1 cellular context compared by ENCODE assay signal in genomic region chr14:74493343-74494261, GRCh38.
A peak's percentile ranks its signal among the peaks of the same experiment; 100 is the strongest.
TF ChIP-seq lines count a peak whose summit lies in the region.

Gene ISCA2 (plus strand): TSS chr14:74493765. CDS start chr14:74493775, 10 bp downstream.

TF ChIP-seq in WTC11, 78 proteins besides CTCF, POLR2A, EP300 and RAD21 (continued from another document):
- TF ChIP-seq ZNF532 (CRISPR knock-in tag; IDR thresholded peaks at IDR 0.05; ENCODE audit: borderline replicate concordance) (no peak), ZNF263 (CRISPR knock-in tag; IDR thresholded peaks at IDR 0.05; ENCODE audit: low read depth) (peak; percentile 95), ZNF232 (CRISPR knock-in tag; IDR thresholded peaks at IDR 0.05) (peak; percentile 69; the same call in 1 of the 2 replicates), CREB1 (CRISPR knock-in tag; IDR thresholded peaks at IDR 0.05) (no peak)
